In genomic region chr3:74614133-74614967, GRCh38 we compare ENCODE assay signal across 9 cellular contexts. TPM values are rescaled to one million over a fixed set of nuclear protein-coding genes. Genes with fewer than 3 reads are reported as not detected.
A peak's percentile ranks its signal among the peaks of the same experiment; 100 is the strongest.
DNase-seq lines count a peak whose midpoint lies in the region; ATAC-seq, FAIRE-seq and TF ChIP-seq lines count a peak whose summit lies in the region.
"Had no signal": no experiment of that assay in that cellular context is flagged by ENCODE, and none has a peak within 500 bp of the region (broad histone marks: within the 10 kb centered on the region; RNA-seq: fewer than 3 reads in every experiment).

Gene CNTN3, minus strand, starts transcription at chr3:74614659. Its CDS starts 93,547 bp downstream, at chr3:74521112.

- H3K27me3 ChIP-seq in HUES48 (ENCODE audit: control insufficient read depth, insufficient read depth, low read length), result peaks cover 50% of the 10 kb centered on the region
- peaks cover 0 to 13% (median 0%) of the 10 kb centered on the region in 3 donors for H3K27me3 ChIP-seq in stomach

- peaks cover 26% of the 10 kb centered on the region for H3K27me3 Mint-ChIP-seq in chondrocyte (ENCODE audit: low read depth)

- 1 to 12% (median 3%) methylated on average over 37 to 95 of the region's 107 CpGs for WGBS in stomach, 5 donors

- H3K27ac Mint-ChIP-seq in chondrocyte (ENCODE audit: unreplicated experiment), result no peak within 1 kb of the TSS
- H3K27ac Mint-ChIP-seq: activated T-helper 1 cell treated with anti-CD3 and anti-CD28 coated beads, Interleukin-12 subunit alpha, Interleukin-12 subunit beta, Interleukin-2, Interleukin-4 antibody, amounts not matched to agents 30 ng/mL and 10 ng/mL and 1 ng/mL, durations not matched to agents 14 hours and 24 hours and 36 hours had no signal

- H3K4me1 ChIP-seq in HUES48 (ENCODE audit: control insufficient read depth, insufficient read depth, low read length) (peaks cover 8% of the 10 kb centered on the region), stomach (peaks cover 0 to 35% (median 18%) of the 10 kb centered on the region in 4 donors)

- TF ChIP-seq POLR2A in stomach (IDR thresholded peaks at IDR 0.05), result no peak
- TF ChIP-seq POLR2A in GM12891 (IDR thresholded peaks at IDR 0.05; ENCODE audit: low read depth, low read length), result no peak

- TF ChIP-seq CTCF in chondrocyte (IDR thresholded peaks at IDR 0.05), result no peak
- no peak for TF ChIP-seq CTCF in stomach (IDR thresholded peaks at IDR 0.05)

- no peak for ATAC-seq in HG03378 (IDR thresholded peaks at IDR 0.05; ENCODE audit: unreplicated experiment)

- peaks cover 8% of the 10 kb centered on the region for H3K4me1 Mint-ChIP-seq in chondrocyte (ENCODE audit: low read depth)

- H3K9me3 ChIP-seq in HUES48 (ENCODE audit: control insufficient read depth, insufficient read depth, low read length) (no peaks in the 10 kb centered on the region), stomach (no peaks in the 10 kb centered on the region)

- intact Hi-C loops in stomach (cut with DNase I; ENCODE audit: low total_unique reads), result no loop called here

- no peak for TF ChIP-seq EP300 in stomach (IDR thresholded peaks at IDR 0.05)

- H3K9me3 Mint-ChIP-seq in chondrocyte (ENCODE audit: low read depth), result no peaks in the 10 kb centered on the region
- H3K9me3 Mint-ChIP-seq: activated T-helper 1 cell treated with anti-CD3 and anti-CD28 coated beads, Interleukin-12 subunit alpha, Interleukin-12 subunit beta, Interleukin-2, Interleukin-4 antibody, amounts not matched to agents 30 ng/mL and 10 ng/mL and 1 ng/mL, durations not matched to agents 14 hours and 24 hours and 36 hours had no signal

- no peak within 1 kb of the TSS for H3K9ac ChIP-seq in HUES48 (ENCODE audit: low read depth, low read length)

- DNase-seq in chondrocyte (ENCODE audit: low spot score) (no peak), kidney tubule cell (ENCODE audit: low spot score) (peak; percentile 58), stomach (peak; percentile 43), RKO (ENCODE audit: low spot score) (no peak), GM12891 (ENCODE audit: insufficient read length, low spot score) (no peak)
- DNase-seq in activated CD8-positive, alpha-beta memory T cell treated with anti-CD3 and anti-CD28 coated beads for 24 hours, result no peak

- no peak for FAIRE-seq in GM12891 (lab: Jason Lieb, UNC)

- peak within 1 kb of the TSS; percentile 66 for H3K4me3 Mint-ChIP-seq in chondrocyte (ENCODE audit: unreplicated experiment)
- H3K4me3 Mint-ChIP-seq: activated T-helper 1 cell treated with anti-CD3 and anti-CD28 coated beads, Interleukin-12 subunit alpha, Interleukin-12 subunit beta, Interleukin-2, Interleukin-4 antibody, amounts not matched to agents 30 ng/mL and 10 ng/mL and 1 ng/mL, durations not matched to agents 14 hours and 24 hours and 36 hours had no signal

- H3K36me3 Mint-ChIP-seq in chondrocyte (ENCODE audit: low read depth), result no peaks in the 10 kb centered on the region

- H3K4me3 ChIP-seq in HUES48 (ENCODE audit: low read depth, low read length) (peak within 1 kb of the TSS; percentile 56), stomach (peak within 1 kb of the TSS; percentile 41 to 55 (median 52))

- H3K27ac ChIP-seq in HUES48 (ENCODE audit: low read depth, low read length) (no peak within 1 kb of the TSS), stomach (peak within 1 kb of the TSS in 4 of 5 donors; percentile 6 to 61 (median 49))

- H3K36me3 ChIP-seq in HUES48 (ENCODE audit: control insufficient read depth, insufficient read depth, low read length) (no peaks in the 10 kb centered on the region), stomach (no peaks in the 10 kb centered on the region)

TF ChIP-seq in GM12891, 5 proteins besides CTCF, POLR2A, EP300 and RAD21:
- TF ChIP-seq SPI1 (IDR thresholded peaks at IDR 0.05; ENCODE audit: low read depth, low read length) (no peak), POU2F2 (IDR thresholded peaks at IDR 0.05; ENCODE audit: low read depth, low read length) (no peak), TAF1 (IDR thresholded peaks at IDR 0.05; ENCODE audit: low read depth, low read length) (no peak), PAX5 (IDR thresholded peaks at IDR 0.05; ENCODE audit: insufficient read depth, low read length, severe bottlenecking) (no peak), POLR2AphosphoS5 (IDR thresholded peaks at IDR 0.05; ENCODE audit: low read depth, low read length) (no peak)
TF ChIP-seq in GM12891: peak in this region for 0.

RNA-seq across cellular contexts. Expression of gene CNTN3, which starts in this region (rescaled TPM):
- 0.60 to 2.1 TPM (median 1.5 TPM) in 3 replicates for total RNA-seq in chondrocyte
- total RNA-seq in stomach, result 10 to 100 TPM in 1 of 5 donors, 1 to 10 TPM in 4; 1.2 to 17.1 (median 6.1) TPM
- polyA plus RNA-seq in stomach, result 1 to 10 TPM in 2 of 3 donors, under 1 TPM in 1; 0.76 to 1.5 (median 1.3) TPM
- polyA plus RNA-seq in GM12891 (2012; ENCODE audit: low read depth, missing spikeins), result not detected
- total RNA-seq: activated T-helper 1 cell treated with anti-CD3 and anti-CD28 coated beads, Interleukin-12 subunit alpha, Interleukin-12 subunit beta, Interleukin-2, Interleukin-4 antibody, amounts not matched to agents 30 ng/mL and 10 ng/mL and 1 ng/mL, durations not matched to agents 14 hours and 24 hours and 36 hours had no signal

Comparison
In these comparisons a context has a peak if more than half of its experiments do, and no peak if none do; other contexts are left out.
1. DNase-seq: peak in kidney tubule cell (single experiment) and stomach (single experiment); none in chondrocyte (single experiment), RKO (single experiment), GM12891 (single experiment) and activated CD8-positive, alpha-beta memory T cell treated with anti-CD3 and anti-CD28 coated beads for 24 hours (single experiment).